In the genomic region with DNA sequence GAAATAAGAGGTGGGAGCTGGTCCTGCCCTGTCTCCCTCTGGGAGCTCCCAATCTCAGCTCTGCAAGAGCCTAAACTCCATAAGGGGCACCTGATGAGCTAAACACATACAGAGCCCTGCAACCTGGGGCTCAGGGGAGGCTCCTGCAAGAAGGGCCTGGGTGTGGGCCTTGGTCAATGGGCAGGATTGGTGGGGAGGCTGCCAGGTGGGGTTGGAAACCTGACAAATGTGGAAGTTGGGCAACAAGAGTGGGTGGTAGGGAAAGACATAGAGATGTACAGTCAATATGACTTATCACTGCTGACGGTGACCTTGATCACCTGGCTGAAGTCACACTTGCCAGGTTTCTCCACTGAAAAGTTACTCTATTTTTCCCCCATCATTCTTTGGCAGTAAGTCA, we compare ENCODE assay signal across 7 cellular contexts.
"Had no signal": no experiment of that assay in that cellular context is flagged by ENCODE, and none has a peak within 500 bp of the region (broad histone marks: within the 10 kb centered on the region; RNA-seq: fewer than 3 reads in every experiment).

No MANE protein-coding gene starts in this region.

- DNase-seq: H7, HFFc6 had no signal

- H3K4me1 ChIP-seq: HAP-1 had no signal

- FAIRE-seq: HepG2, K562 had no signal

- H3K36me3 ChIP-seq: HAP-1 had no signal

- H3K9me3 ChIP-seq: HAP-1 had no signal

- H2AFZ ChIP-seq: GM23338 had no signal

- H3K27ac ChIP-seq: HL-60 had no signal

- H3K27ac Mint-ChIP-seq: GM23338, HFFc6 had no signal

- H3K4me2 ChIP-seq: GM23338 had no signal

- H3K4me3 Mint-ChIP-seq: GM23338, HFFc6 had no signal

- H3K4me1 Mint-ChIP-seq: GM23338 had no signal

- H3K4me3 ChIP-seq: GM23338, HAP-1, K562 had no signal
